9 cellular contexts compared by ENCODE assay signal in genomic region chr4:113978561-113979156, GRCh38. TPM values are rescaled to one million over a fixed set of nuclear protein-coding genes. Genes with fewer than 3 reads are reported as not detected.
DNase-seq lines count a peak whose midpoint lies in the region; FAIRE-seq and TF ChIP-seq lines count a peak whose summit lies in the region.
"Had no signal": no experiment of that assay in that cellular context is flagged by ENCODE, and none has a peak within 500 bp of the region (broad histone marks: within the 10 kb centered on the region; RNA-seq: fewer than 3 reads in every experiment).

No MANE protein-coding gene starts in this region.

- no peak for FAIRE-seq in RCC 7860 (lab: Jason Lieb, UNC)

- WGBS in lower leg skin, 2 donors = 48 to 53% methylated on average over 16 to 18 of the region's 18 CpGs
- 27% methylated on average over 18 of the region's 18 CpGs for WGBS in urinary bladder

- no peaks in the 10 kb centered on the region for H3K36me3 ChIP-seq in urinary bladder (ENCODE audit: insufficient read depth)

- H3K27ac ChIP-seq in urinary bladder (ENCODE audit: low read depth) = no peak overlapping the region

- H3K4me3 ChIP-seq in choroid plexus epithelial cell (ENCODE audit: low read depth, low read length) (peak overlapping the region; percentile 79), lower leg skin (ENCODE audit: low read depth, poor library complexity, severe bottlenecking) (peak overlapping the region; percentile 50), urinary bladder (ENCODE audit: low read depth, low read length) (peak overlapping the region; percentile 66)

- H3K27ac Mint-ChIP-seq in activated T-cell treated with anti-CD3 and anti-CD28 coated beads, Interleukin-2, amount 50 U/mL, for 24 hours = no peak overlapping the region
- H3K27ac Mint-ChIP-seq: T-helper 1 cell treated with Interleukin-12 subunit alpha and Interleukin-12 subunit beta and Interleukin-4 antibody, amounts not matched to agents 30 μg/mL and 1 μg/mL, for 36 hours had no signal

- no peaks in the 10 kb centered on the region for H3K4me1 ChIP-seq in urinary bladder (ENCODE audit: insufficient read depth)

- H3K27me3 Mint-ChIP-seq in activated T-cell treated with anti-CD3 and anti-CD28 coated beads, Interleukin-2, amount 50 U/mL, for 24 hours = peaks cover 56% of the 10 kb centered on the region

- H3K36me3 Mint-ChIP-seq in activated T-cell treated with anti-CD3 and anti-CD28 coated beads, Interleukin-2, amount 50 U/mL, for 24 hours (ENCODE audit: low read depth) = no peaks in the 10 kb centered on the region

- no peak for TF ChIP-seq CTCF in choroid plexus epithelial cell (conservative IDR thresholded peaks at IDR 0.05; ENCODE audit: low read depth, low read length)
- no peak for TF ChIP-seq CTCF in lower leg skin (IDR thresholded peaks at IDR 0.05)

- intact Hi-C loops in lower leg skin (cut with DNase I; ENCODE audit: low total_unique reads) = no loop called here

- peak overlapping the region; percentile 74 for H3K4me3 Mint-ChIP-seq in activated T-cell treated with anti-CD3 and anti-CD28 coated beads, Interleukin-2, amount 50 U/mL, for 24 hours

- H3K9me3 Mint-ChIP-seq in activated T-cell treated with anti-CD3 and anti-CD28 coated beads, Interleukin-2, amount 50 U/mL, for 24 hours = peaks cover 8% of the 10 kb centered on the region
- H3K9me3 Mint-ChIP-seq: T-helper 1 cell treated with Interleukin-12 subunit alpha and Interleukin-12 subunit beta and Interleukin-4 antibody, amounts not matched to agents 30 μg/mL and 1 μg/mL, for 36 hours had no signal

- H3K4me1 Mint-ChIP-seq in activated T-cell treated with anti-CD3 and anti-CD28 coated beads, Interleukin-2, amount 50 U/mL, for 24 hours (ENCODE audit: low read depth) = peaks cover 20% of the 10 kb centered on the region

- TF ChIP-seq POLR2A in lower leg skin (IDR thresholded peaks at IDR 0.05) = no peak

- DNase-seq in activated T-cell treated with anti-CD3 and anti-CD28 coated beads, Interleukin-2, amount 50 U/mL, for 24 hours = no peak
- no peak for DNase-seq in activated T-cell treated with anti-CD3 and anti-CD28 coated beads, Interleukin-2, amount 50 U/mL, for 1 hour
- no peak for DNase-seq in choroid plexus epithelial cell (ENCODE audit: low read depth)
- peak in 1 of 2 donors; percentile 85 for DNase-seq in lower leg skin (ENCODE audit: low spot score in 2 of 2)
- no peak for DNase-seq in NCI-H2081 treated with DMSO at 0.1 percent for 48 hours (lab: John Stamatoyannopoulos, UW)
- no peak for DNase-seq in RCC 7860 (ENCODE audit: low spot score)
- no peak for DNase-seq in central memory CD4-positive, alpha-beta T cell

RNA-seq across cellular contexts. Expression of gene ARSJ, which starts 0.8 kb away (rescaled TPM):
- total RNA-seq in lower leg skin (1 to 10 TPM in 3 of 4 donors, under 1 TPM in 1; 0.42 to 3.7 (median 1.6) TPM), urinary bladder (20.6 TPM)
- 5.5 TPM for polyA plus RNA-seq in urinary bladder
